24 cellular contexts compared by ENCODE assay signal in the genomic region with DNA sequence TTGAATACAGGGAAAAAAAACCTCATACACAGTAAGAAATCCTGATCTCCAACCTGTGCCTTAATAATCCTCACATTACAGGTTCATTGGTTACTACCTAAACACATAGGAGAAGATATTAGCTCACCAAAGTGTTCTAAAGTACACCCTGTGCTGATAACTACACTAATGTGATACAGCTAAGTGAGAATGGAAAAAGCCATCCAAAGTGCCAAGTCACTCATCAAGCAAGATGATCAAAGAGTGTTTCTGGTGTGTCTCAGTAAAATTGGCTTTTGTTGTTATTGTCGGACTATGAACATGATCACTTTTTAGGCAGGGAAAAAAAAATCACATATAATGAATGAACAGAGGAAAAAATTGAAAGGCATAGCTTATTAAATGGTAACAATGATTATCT. TPM values are rescaled to one million over a fixed set of nuclear protein-coding genes. Genes with fewer than 3 reads are reported as not detected.
DNase-seq lines count a peak whose midpoint lies in the region; ATAC-seq, FAIRE-seq and TF ChIP-seq lines count a peak whose summit lies in the region.
"Had no signal": no experiment of that assay in that cellular context is flagged by ENCODE, and none has a peak within 500 bp of the region (broad histone marks: within the 10 kb centered on the region; RNA-seq: fewer than 3 reads in every experiment).

No MANE protein-coding gene starts in this region.

- DNase-seq in Right ventricle myocardium superior (no peak), right atrium auricular region (ENCODE audit: low spot score) (no peak), K562 (ENCODE audit: extremely low read depth in 1 of 4, low spot score in 3 of 4) (peak in 3 of 4 experiments; percentile 16 to 63 (median 56)), left lobe of liver (ENCODE audit: low spot score) (no peak), dorsolateral prefrontal cortex (no peak), urothelium cell line (ENCODE audit: low spot score) (no peak)
- DNase-seq: activated CD4-positive, alpha-beta T cell treated with anti-CD3 and anti-CD28 coated beads, Interleukin-2, amount 10 ng/mL, durations not matched to agents 7 days and 5 days; BE2C; Calu3; EL; kidney glomerular epithelial cell; NCI-H146; NCI-H2171; NCI-H524; RPMI8226; stimulated activated CD4-positive, alpha-beta T cell treated with anti-CD3 and anti-CD28 coated beads, Interleukin-2, amount 100 ng/mL, for 24 hours; substantia nigra had no signal

- peaks cover 93% of the 10 kb centered on the region for H3K79me2 ChIP-seq in K562 (ENCODE audit: control insufficient read depth, insufficient read depth, low read length)

- FAIRE-seq in K562 (lab: Jason Lieb, UNC) (peak; percentile 67), urothelium cell line (lab: Jason Lieb, UNC) (no peak)
- FAIRE-seq: A549 had no signal

- POLR2A ChIA-PET in K562 (lab: Yijun Ruan, JAX), result interaction anchor here (0.6 to 2.5 kb wide), 3 partner anchors 9 to 1460 kb away, joined by 3 to 6 read pairs (median 6); no protein-coding TSS in a partner anchor

- H3K9me3 ChIP-seq in right atrium auricular region (no peaks in the 10 kb centered on the region), K562 (replicated peaks; ENCODE audit: control insufficient read depth, insufficient read depth, low read depth, low read length) (no peaks in the 10 kb centered on the region)
- H3K9me3 ChIP-seq: A549, BE2C had no signal

- intact Hi-C loops in Right ventricle myocardium superior (cut with DNase I) (no loop called here), K562 (cut with micrococcal nuclease) (no loop called here), dorsolateral prefrontal cortex (cut with DNase I) (no loop called here)

- H3K4me2 ChIP-seq in K562 (ENCODE audit: insufficient read depth, low read length), result peak overlapping the region; percentile 34; the same call in 1 of the 2 replicates
- H3K4me2 ChIP-seq: A549, KMS-11, smooth muscle cell had no signal

- H3K9me1 ChIP-seq in K562 (ENCODE audit: control insufficient read depth, insufficient read depth, low read length), result no peaks in the 10 kb centered on the region

- no peaks in the 10 kb centered on the region for H3K27me3 ChIP-seq in right atrium auricular region
- no peaks in the 10 kb centered on the region for H3K27me3 ChIP-seq in K562 (ENCODE audit: control insufficient read depth in 2 of 2, insufficient read depth in 2 of 2, low read length in 2 of 2)
- H3K27me3 ChIP-seq in dorsolateral prefrontal cortex, result no peaks in the 10 kb centered on the region
- H3K27me3 ChIP-seq: BE2C had no signal

- ATAC-seq in Right ventricle myocardium superior (ENCODE audit: poor library complexity) (peak; percentile 75), K562 (peak; percentile 83), left lobe of liver (peak; percentile 57), HG03520 (IDR thresholded peaks at IDR 0.05; ENCODE audit: unreplicated experiment) (no peak), GM18858 (IDR thresholded peaks at IDR 0.05; ENCODE audit: unreplicated experiment) (no peak)
- ATAC-seq: A549 had no signal

- H3K27ac ChIP-seq in right atrium auricular region, result peak overlapping the region in 1 of 2 donors; percentile 38
- peak overlapping the region; percentile 42; the same call in 2 of the 3 replicates for H3K27ac ChIP-seq in K562 (ENCODE audit: extremely low read depth, low read depth, low read length)
- H3K27ac ChIP-seq in dorsolateral prefrontal cortex, result peak overlapping the region in 8 of 59 donors; percentile 0 to 59 (median 24)
- H3K27ac ChIP-seq: A549, KMS-11, SK-N-MC, VCaP had no signal

- no peak for TF ChIP-seq CTCF in right atrium auricular region (IDR thresholded peaks at IDR 0.05)
- no peak for TF ChIP-seq CTCF in K562 (IDR thresholded peaks at IDR 0.05 in 2 of 3, conservative IDR thresholded peaks at IDR 0.05 in 1 of 3; ENCODE audit: insufficient read depth in 2 of 3, low read depth in 1 of 3, low read length in 3 of 3)
- no peak for TF ChIP-seq CTCF in dorsolateral prefrontal cortex (IDR thresholded peaks at IDR 0.05 in 54 of 56, conservative IDR thresholded peaks at IDR 0.05 in 2 of 56; ENCODE audit: low read depth in 1 of 56, partially characterized antibody in 56 of 56)

- H3K4me1 ChIP-seq in right atrium auricular region, result peaks cover 0 to 45% of the 10 kb centered on the region in 2 donors
- peaks cover 0 to 10% of the 10 kb centered on the region in 2 experiments; a peak in 2 of 5 replicates for H3K4me1 ChIP-seq in K562 (replicated peaks in 1 of 2; ENCODE audit: control insufficient read depth in 2 of 2, insufficient read depth in 2 of 2, low read length in 2 of 2)
- H3K4me1 ChIP-seq: BE2C had no signal

- no peak for TF ChIP-seq EP300 in K562 (IDR thresholded peaks at IDR 0.05; ENCODE audit: low read length)

- H3K9ac ChIP-seq in K562 (ENCODE audit: insufficient read depth in 1 of 2, low read depth in 2 of 2, low read length in 2 of 2), result 0 out of 4 replicates have a peak overlapping the region, but pooled peaks of 1 of the 2 experiments have one; percentile 5
- H3K9ac ChIP-seq: KMS-11 had no signal

- TF ChIP-seq POLR2A in K562 (conservative IDR thresholded peaks at IDR 0.05), result no peak

- TSS peak; percentile 12 for BruUV-seq in K562 (replicated peaks; lab: Mats Ljungman, UMichigan)

- CTCF ChIA-PET in K562 (lab: Yijun Ruan, JAX; ENCODE audit: low intra/inter-chr PET ratio), result no interaction called here

- no peak for TF ChIP-seq RAD21 in K562 (CRISPR knock-in tag; conservative IDR thresholded peaks at IDR 0.05 in 1 of 2, IDR thresholded peaks at IDR 0.05 in 1 of 2)

- H3K4me3 ChIP-seq in right atrium auricular region (no peak overlapping the region), K562 (no peak overlapping the region), dorsolateral prefrontal cortex (no peak overlapping the region)
- H3K4me3 ChIP-seq: A549, SK-N-MC, smooth muscle cell had no signal

- 29% methylated on average over 1 of the region's 1 CpG for WGBS in K562 (ENCODE audit: insufficient coverage, low coverage, missing lambda C conversion rate)

- no peak overlapping the region for H2AFZ ChIP-seq in K562 (ENCODE audit: low read depth, low read length)

- H4K20me1 ChIP-seq in K562 (replicated peaks; ENCODE audit: control insufficient read depth, insufficient read depth, low read length), result no peaks in the 10 kb centered on the region

- in situ Hi-C loops in K562 (cut with MboI), result no loop called here

- H3K36me3 ChIP-seq in right atrium auricular region (no peaks in the 10 kb centered on the region), K562 (ENCODE audit: control insufficient read depth, insufficient read depth, low read length) (peaks cover 8% of the 10 kb centered on the region)
- H3K36me3 ChIP-seq: BE2C had no signal

TF ChIP-seq in K562, 482 proteins besides CTCF, POLR2A, EP300 and RAD21 (continues in another document):
- peak; percentile 70; the same call in 1 of the 2 replicates for TF ChIP-seq MAFK (IDR thresholded peaks at IDR 0.05; ENCODE audit: low read length)
- peak; percentile 40; the same call in 1 of the 2 replicates for TF ChIP-seq SMARCA5 (IDR thresholded peaks at IDR 0.05)
- peak; percentile 79 for TF ChIP-seq SMARCA4 (IDR thresholded peaks at IDR 0.05)
- TF ChIP-seq MYNN (IDR thresholded peaks at IDR 0.05), result no peak
- no peak for TF ChIP-seq MYNN (CRISPR knock-in tag; IDR thresholded peaks at IDR 0.05)
- TF ChIP-seq TFAP4 (CRISPR knock-in tag; IDR thresholded peaks at IDR 0.05; ENCODE audit: borderline replicate concordance), result no peak
- no peak for TF ChIP-seq PYGO2 (tag; IDR thresholded peaks at IDR 0.05)
- 0 out of 2 replicates have a peak, but pooled peaks have one; percentile 34 for TF ChIP-seq NCOA6 (IDR thresholded peaks at IDR 0.05)
- TF ChIP-seq HDAC1 (IDR thresholded peaks at IDR 0.05), result 0 out of 4 replicates have a peak, but pooled peaks of 1 of the 2 experiments have one; percentile 13

RNA-seq across cellular contexts. Expression of gene EPS15, which starts 31.4 kb away (rescaled TPM):
- total RNA-seq in Right ventricle myocardium superior (72.5 TPM), right atrium auricular region (10 to 100 TPM; 50.0 to 54.7 TPM), K562 (2014; rRNA removed) (31.0 and 31.1 TPM in 2 replicates), K562 (2014; rRNA removed; fragmentation: Illumina TruSeq; extraction: Trizol) (55.0 and 67.0 TPM in 2 replicates), K562 (2015; rRNA removed; fragmentation: Illumina TruSeq; extraction: Trizol) (43.0 and 47.7 TPM in 2 replicates), K562 (2021) (59.7 and 69.0 TPM in 2 replicates), left lobe of liver (26.1 TPM), dorsolateral prefrontal cortex (100 to 1,000 TPM; 123 to 234 (median 175) TPM)
- 166 and 354 TPM in 2 replicates for total RNA-seq in K562 (2011; cell fraction: chromatin; rRNA removed; ENCODE audit: low replicate concordance)
- total RNA-seq in K562 (2011; cell fraction: nucleolus; rRNA removed), result 42.5 and 54.6 TPM in 2 replicates
- total RNA-seq in K562 (2011; cell fraction: nucleoplasm; rRNA removed), result 102 and 104 TPM in 2 replicates
- polyA plus RNA-seq in K562 (2011; rRNA removed) (46.6 and 64.5 TPM in 2 replicates), K562 (2014; fragmentation: Illumina TruSeq; extraction: Trizol) (41.2 and 41.7 TPM in 2 replicates), K562 (2014; fragmentation: Nextera tagmentation; extraction: Ambion mirVana) (10 to 100 TPM; 23.1 to 31.6 TPM), K562 (2014; rRNA removed) (33.6 and 33.9 TPM in 2 replicates)
- polyA plus RNA-seq in K562 (2011; cell fraction: cytosol; rRNA removed), result 12.8 and 22.2 TPM in 2 replicates
- 32.0 and 36.8 TPM in 2 replicates for polyA plus RNA-seq in K562 (2011; cell fraction: nucleus; rRNA removed)
- polyA plus RNA-seq in K562 (2012), result 26.7 and 38.3 TPM in 2 replicates
- polyA minus RNA-seq in K562 (2011; rRNA and poly(A)+ RNA removed), result 141 and 149 TPM in 2 replicates
- polyA minus RNA-seq in K562 (2011; cell fraction: cytosol; rRNA and poly(A)+ RNA removed), result 49.4 and 55.8 TPM in 2 replicates
- polyA minus RNA-seq in K562 (2011; cell fraction: nucleus; rRNA and poly(A)+ RNA removed), result 34.7 and 51.0 TPM in 2 replicates

Comparison
In these comparisons a context has a peak if more than half of its experiments do, and no peak if none do; other contexts are left out.
1. ATAC-seq: peak in Right ventricle myocardium superior (single experiment), K562 (single experiment) and left lobe of liver (single experiment); none in HG03520 (single experiment) and GM18858 (single experiment).
2. DNase-seq: peak in K562 (3 of 4); none in Right ventricle myocardium superior (single experiment), right atrium auricular region (single experiment), left lobe of liver (single experiment), dorsolateral prefrontal cortex (0 of 10) and urothelium cell line (single experiment).